ENCODE assay signal across 18 cellular contexts in genomic region chr1:197807216-197807615, GRCh38. TPM values are rescaled to one million over a fixed set of nuclear protein-coding genes. Genes with fewer than 3 reads are reported as not detected.
DNase-seq lines count a peak whose midpoint lies in the region; ATAC-seq and TF ChIP-seq lines count a peak whose summit lies in the region.
"Had no signal": no experiment of that assay in that cellular context is flagged by ENCODE, and none has a peak within 500 bp of the region (broad histone marks: within the 10 kb centered on the region; RNA-seq: fewer than 3 reads in every experiment).

No MANE protein-coding gene starts in this region.

- peak; percentile 53 for ATAC-seq in Right ventricle myocardium superior (ENCODE audit: poor library complexity)
- ATAC-seq in Right ventricle myocardium inferior: no peak
- peak; percentile 74 for ATAC-seq in GM21723 (IDR thresholded peaks at IDR 0.05; ENCODE audit: unreplicated experiment)
- ATAC-seq in HG03442 (IDR thresholded peaks at IDR 0.05; ENCODE audit: unreplicated experiment): peak; percentile 87
- ATAC-seq: foreskin keratinocyte had no signal

- TF ChIP-seq CTCF in A673 (conservative IDR thresholded peaks at IDR 0.05; ENCODE audit: low read depth, low read length): no peak
- TF ChIP-seq CTCF in foreskin fibroblast (IDR thresholded peaks at IDR 0.05; ENCODE audit: low read depth, low read length): no peak

- POLR2A ChIA-PET in A673 (lab: Charles Lee; ENCODE audit: low non-redundant PET): no interaction called here

- BruUV-seq in A673 (replicated peaks; lab: Mats Ljungman, UMichigan): no TSS peak

- CTCF ChIA-PET in A673 (lab: Charles Lee): no interaction called here

- H3K27me3 ChIP-seq in A673 (replicated peaks; ENCODE audit: insufficient read depth, low read depth, low read length, poor library complexity): peaks cover 3% of the 10 kb centered on the region
- H3K27me3 ChIP-seq: foreskin keratinocyte, MG63 had no signal

- H3K9me3 ChIP-seq in A673 (ENCODE audit: low read depth, low read length, poor library complexity, severe bottlenecking): no peaks in the 10 kb centered on the region
- H3K9me3 ChIP-seq: MG63 had no signal

- H3K4me1 ChIP-seq in A673 (ENCODE audit: insufficient read depth, low read length, poor library complexity, severe bottlenecking): no peaks in the 10 kb centered on the region
- H3K4me1 ChIP-seq: foreskin keratinocyte had no signal

- no peaks in the 10 kb centered on the region for H3K36me3 ChIP-seq in A673 (ENCODE audit: insufficient read depth, low read length, poor library complexity, severe bottlenecking)
- H3K36me3 ChIP-seq: MG63 had no signal

- no peak overlapping the region for H3K4me3 ChIP-seq in A673 (ENCODE audit: low read depth, low read length, poor library complexity, severe bottlenecking)
- no peak overlapping the region for H3K4me3 ChIP-seq in foreskin fibroblast (ENCODE audit: low read depth in 1 of 2, low read length in 2 of 2)
- H3K4me3 ChIP-seq: GM23248, MG63 had no signal

- intact Hi-C loops in Right ventricle myocardium superior (cut with DNase I) (no loop called here), Right ventricle myocardium inferior (cut with DNase I) (no loop called here), A673 (cut with micrococcal nuclease; ENCODE audit: unreplicated experiment) (no loop called here)

- DNase-seq in Right ventricle myocardium superior: no peak
- DNase-seq in Right ventricle myocardium inferior (ENCODE audit: missing footprints): no peak
- DNase-seq in A673 (ENCODE audit: low spot score): no peak
- no peak for DNase-seq in foreskin fibroblast
- DNase-seq in effector CD8-positive, alpha-beta T cell (lab: John Stamatoyannopoulos, UW): no peak
- DNase-seq in cortex of kidney (lab: John Stamatoyannopoulos, UW): no peak
- DNase-seq: activated CD4-positive, alpha-beta T cell treated with anti-CD3 and anti-CD28 coated beads for 48 hours; CD4-positive, CD25-positive, alpha-beta regulatory T cell; foreskin keratinocyte; GM23248; mesenchymal stem cell; MG63; NCI-H2081; stimulated activated CD4-positive, alpha-beta T cell treated with anti-CD3 and anti-CD28 coated beads, Interleukin-4, amount 100 ng/mL, for 1 hour; trophoblast cell had no signal

- H3K27ac ChIP-seq in A673 (ENCODE audit: low read depth, low read length, poor library complexity, severe bottlenecking): no peak overlapping the region
- H3K27ac ChIP-seq: 22Rv1, foreskin keratinocyte, GM23248 had no signal

RNA-seq across cellular contexts. Expression of gene DENND1B, which starts 31.9 kb away (rescaled TPM):
- total RNA-seq in Right ventricle myocardium superior: 20.9 TPM
- 22.9 TPM for total RNA-seq in Right ventricle myocardium inferior
- total RNA-seq in A673 (2021): 1.9 and 4.1 TPM in 2 replicates
